ENCODE assay signal across 8 cellular contexts in the genomic region with DNA sequence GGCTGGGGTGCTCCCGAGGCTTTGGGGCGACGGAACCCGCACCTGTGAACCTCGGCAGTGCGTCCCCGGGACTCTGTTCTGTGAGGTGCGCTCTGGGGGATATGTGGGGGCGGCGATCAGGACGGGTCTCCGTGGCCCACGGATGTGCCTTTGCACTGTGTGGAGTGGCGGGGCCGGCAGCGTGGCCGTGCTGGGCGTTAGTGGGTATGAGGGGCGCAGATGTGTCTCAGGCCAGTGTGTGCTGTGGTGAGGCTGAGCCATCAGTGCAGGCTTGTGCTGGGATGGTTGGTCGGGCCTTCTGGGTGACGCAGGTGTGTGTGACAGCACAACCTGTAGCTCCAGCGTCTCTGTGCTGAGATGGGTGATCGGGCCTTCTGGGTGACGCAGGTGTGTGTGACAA. TPM values are rescaled to one million over a fixed set of nuclear protein-coding genes. Genes with fewer than 3 reads are reported as not detected.
DNase-seq lines count a peak whose midpoint lies in the region; ATAC-seq lines count a peak whose summit lies in the region.

No MANE protein-coding gene starts in this region.

- H3K27ac Mint-ChIP-seq in activated T-helper 2 cell treated with anti-CD3 and anti-CD28 coated beads, Interferon-gamma antibody, Interleukin-2, Interleukin-4, amounts not matched to agents 10 μg/mL and 5 μg/mL and 100 μg/mL, durations not matched to agents 14 hours and 24 hours and 36 hours, result peak overlapping the region; percentile 94
- H3K27ac Mint-ChIP-seq in stimulated activated naive CD8-positive, alpha-beta T cell treated with anti-CD3 and anti-CD28 coated beads, Interleukin-15, amount 100 ng/mL, for 72 hours, result peak overlapping the region; percentile 97 to 99

- ATAC-seq in HG02588 (IDR thresholded peaks at IDR 0.05; ENCODE audit: unreplicated experiment), result peak; percentile 6
- ATAC-seq in left ventricle myocardium superior, result peak; percentile 39
- ATAC-seq in stimulated activated naive CD8-positive, alpha-beta T cell treated with anti-CD3 and anti-CD28 coated beads, Interleukin-15, amount 100 ng/mL, for 72 hours, result peak; percentile 33
- ATAC-seq in HG02884 (IDR thresholded peaks at IDR 0.05; ENCODE audit: unreplicated experiment), result no peak
- no peak for ATAC-seq in GM18870 (IDR thresholded peaks at IDR 0.05; ENCODE audit: unreplicated experiment)

- H3K4me1 Mint-ChIP-seq in activated T-helper 2 cell treated with anti-CD3 and anti-CD28 coated beads, Interferon-gamma antibody, Interleukin-2, Interleukin-4, amounts not matched to agents 10 μg/mL and 5 μg/mL and 100 μg/mL, durations not matched to agents 14 hours and 24 hours and 36 hours (ENCODE audit: low read depth), result peaks cover 14% of the 10 kb centered on the region
- peaks cover 39% of the 10 kb centered on the region for H3K4me1 Mint-ChIP-seq in stimulated activated naive CD8-positive, alpha-beta T cell treated with anti-CD3 and anti-CD28 coated beads, Interleukin-15, amount 100 ng/mL, for 72 hours

- H3K36me3 Mint-ChIP-seq in activated T-helper 2 cell treated with anti-CD3 and anti-CD28 coated beads, Interferon-gamma antibody, Interleukin-2, Interleukin-4, amounts not matched to agents 10 μg/mL and 5 μg/mL and 100 μg/mL, durations not matched to agents 14 hours and 24 hours and 36 hours (ENCODE audit: low read depth), result peaks cover 49% of the 10 kb centered on the region

- H3K9me3 Mint-ChIP-seq in activated T-helper 2 cell treated with anti-CD3 and anti-CD28 coated beads, Interferon-gamma antibody, Interleukin-2, Interleukin-4, amounts not matched to agents 10 μg/mL and 5 μg/mL and 100 μg/mL, durations not matched to agents 14 hours and 24 hours and 36 hours, result peaks cover 25% of the 10 kb centered on the region
- H3K9me3 Mint-ChIP-seq in stimulated activated naive CD8-positive, alpha-beta T cell treated with anti-CD3 and anti-CD28 coated beads, Interleukin-15, amount 100 ng/mL, for 72 hours, result peaks cover 6 to 22% of the 10 kb centered on the region in 2 donors

- intact Hi-C loops in activated T-helper 2 cell treated with anti-CD3 and anti-CD28 coated beads, Interferon-gamma antibody, Interleukin-2, Interleukin-4, amounts not matched to agents 10 μg/mL and 5 μg/mL and 100 μg/mL, durations not matched to agents 14 hours and 24 hours and 36 hours (cut with micrococcal nuclease), result loop anchor here (1.0 to 5.0 kb wide), 3 partner anchors 18 to 188 kb away; partner anchors contain the start of gene ZNF525
- intact Hi-C loops in left ventricle myocardium superior (cut with micrococcal nuclease), result no loop called here

- no peaks in the 10 kb centered on the region for H3K27me3 Mint-ChIP-seq in activated T-helper 2 cell treated with anti-CD3 and anti-CD28 coated beads, Interferon-gamma antibody, Interleukin-2, Interleukin-4, amounts not matched to agents 10 μg/mL and 5 μg/mL and 100 μg/mL, durations not matched to agents 14 hours and 24 hours and 36 hours (ENCODE audit: low read depth)
- no peaks in the 10 kb centered on the region for H3K27me3 Mint-ChIP-seq in stimulated activated naive CD8-positive, alpha-beta T cell treated with anti-CD3 and anti-CD28 coated beads, Interleukin-15, amount 100 ng/mL, for 72 hours

- DNase-seq in activated T-helper 2 cell treated with anti-CD3 and anti-CD28 coated beads, Interferon-gamma antibody, Interleukin-2, Interleukin-4, amounts not matched to agents 10 μg/mL and 5 μg/mL and 100 μg/mL, durations not matched to agents 14 hours and 24 hours and 36 hours (ENCODE audit: low spot score), result no peak
- DNase-seq in left ventricle myocardium superior (peak; percentile 34), SKM-1 treated with dmso at 0.1 percent for 144 hours (lab: John Stamatoyannopoulos, UW; ENCODE audit: unreplicated experiment) (no peak), Ammon's horn (ENCODE audit: low spot score) (no peak)
- DNase-seq in stimulated activated naive CD8-positive, alpha-beta T cell treated with anti-CD3 and anti-CD28 coated beads, Interleukin-15, amount 100 ng/mL, for 72 hours, result peak in 1 of 2 donors; percentile 24

- peak overlapping the region; percentile 89 for H3K4me3 Mint-ChIP-seq in activated T-helper 2 cell treated with anti-CD3 and anti-CD28 coated beads, Interferon-gamma antibody, Interleukin-2, Interleukin-4, amounts not matched to agents 10 μg/mL and 5 μg/mL and 100 μg/mL, durations not matched to agents 14 hours and 24 hours and 36 hours (ENCODE audit: low read depth)
- H3K4me3 Mint-ChIP-seq in stimulated activated naive CD8-positive, alpha-beta T cell treated with anti-CD3 and anti-CD28 coated beads, Interleukin-15, amount 100 ng/mL, for 72 hours, result peak overlapping the region; percentile 84 to 99

RNA-seq across cellular contexts. Expression of gene ZNF331, which starts 16.9 kb away (rescaled TPM):
- total RNA-seq in activated T-helper 2 cell treated with anti-CD3 and anti-CD28 coated beads, Interferon-gamma antibody, Interleukin-2, Interleukin-4, amounts not matched to agents 10 μg/mL and 5 μg/mL and 100 μg/mL, durations not matched to agents 14 hours and 24 hours and 36 hours, result 15.7 and 18.3 TPM in 2 replicates
- total RNA-seq in left ventricle myocardium superior, result 10.7 TPM

Comparison
In these comparisons a context has a peak if more than half of its experiments do, and no peak if none do; other contexts are left out.
1. ATAC-seq: peak in HG02588 (single experiment), left ventricle myocardium superior (single experiment) and stimulated activated naive CD8-positive, alpha-beta T cell treated with anti-CD3 and anti-CD28 coated beads, Interleukin-15, amount 100 ng/mL, for 72 hours (single experiment); none in HG02884 (single experiment) and GM18870 (single experiment).